ENCODE assay signal across 16 cellular contexts in genomic region chr1:109929170-109929569, GRCh38. TPM values are rescaled to one million over a fixed set of nuclear protein-coding genes. Genes with fewer than 3 reads are reported as not detected.
DNase-seq lines count a peak whose midpoint lies in the region; ATAC-seq, FAIRE-seq and TF ChIP-seq lines count a peak whose summit lies in the region.
"Had no signal": no experiment of that assay in that cellular context is flagged by ENCODE, and none has a peak within 500 bp of the region (broad histone marks: within the 10 kb centered on the region; RNA-seq: fewer than 3 reads in every experiment).

No MANE protein-coding gene starts in this region.

- peaks cover 9% of the 10 kb centered on the region for H3K27me3 Mint-ChIP-seq in astrocyte (ENCODE audit: low read depth, unreplicated experiment)
- H3K27me3 Mint-ChIP-seq: activated CD8-positive, alpha-beta T cell treated with anti-CD3 and anti-CD28 coated beads for 36 hours; CD4-positive, alpha-beta memory T cell had no signal

- H3K79me2 ChIP-seq in astrocyte (ENCODE audit: insufficient read depth, low read length), result no peaks in the 10 kb centered on the region

- H2AFZ ChIP-seq in astrocyte (ENCODE audit: low read depth, low read length), result no peak overlapping the region

- H3K4me3 ChIP-seq in astrocyte (ENCODE audit: insufficient read depth, low read depth, low read length) (no peak overlapping the region), right atrium auricular region (no peak overlapping the region), psoas muscle (no peak overlapping the region), transverse colon (no peak overlapping the region)

- H3K4me1 Mint-ChIP-seq in astrocyte (ENCODE audit: low read depth, unreplicated experiment), result peaks cover 37% of the 10 kb centered on the region

- in situ Hi-C loops in transverse colon (cut with MboI; ENCODE audit: low pct_ligation_motif_present in 1 of 4, low pct_unique_long_range_greater_than_20kb in 1 of 4, low sequenced_read_pairs in 3 of 4), result loop anchor here in 1 of 4 donors (5.0 kb wide), 1 partner anchor 53 kb away; the partner anchor contains the start of gene AHCYL1

- no peaks in the 10 kb centered on the region for H3K9me3 ChIP-seq in astrocyte (ENCODE audit: insufficient read depth, low read depth, low read length)
- H3K9me3 ChIP-seq in right atrium auricular region, result no peaks in the 10 kb centered on the region
- H3K9me3 ChIP-seq in psoas muscle, result no peaks in the 10 kb centered on the region
- no peaks in the 10 kb centered on the region for H3K9me3 ChIP-seq in transverse colon

- no peak overlapping the region for H3K4me3 Mint-ChIP-seq in astrocyte (ENCODE audit: unreplicated experiment)
- H3K4me3 Mint-ChIP-seq: activated CD8-positive, alpha-beta T cell treated with anti-CD3 and anti-CD28 coated beads for 36 hours; CD4-positive, alpha-beta memory T cell; nephron progenitor cell had no signal

- TF ChIP-seq CTCF in astrocyte (IDR thresholded peaks at IDR 0.05; ENCODE audit: insufficient read depth, low read depth, low read length) (no peak), right atrium auricular region (IDR thresholded peaks at IDR 0.05) (no peak), psoas muscle (IDR thresholded peaks at IDR 0.05) (no peak), transverse colon (IDR thresholded peaks at IDR 0.05) (no peak)

- H3K4me1 ChIP-seq in astrocyte (ENCODE audit: insufficient read depth, low read length) (peaks cover 29% of the 10 kb centered on the region), right atrium auricular region (peaks cover 0 to 61% of the 10 kb centered on the region in 2 donors), psoas muscle (peaks cover 27% of the 10 kb centered on the region), transverse colon (peaks cover 32 to 71% (median 46%) of the 10 kb centered on the region in 4 donors)

- peaks cover 34% of the 10 kb centered on the region for H3K36me3 Mint-ChIP-seq in astrocyte (ENCODE audit: low read depth, unreplicated experiment)

- H3K27ac ChIP-seq in astrocyte (ENCODE audit: low read depth, low read length) (no peak overlapping the region), right atrium auricular region (peak overlapping the region; percentile 72 to 74), psoas muscle (peak overlapping the region; percentile 43), transverse colon (peak overlapping the region; percentile 56 to 85 (median 74))

- no peak overlapping the region for H3K27ac Mint-ChIP-seq in astrocyte (ENCODE audit: unreplicated experiment)
- H3K27ac Mint-ChIP-seq: activated CD8-positive, alpha-beta T cell treated with anti-CD3 and anti-CD28 coated beads for 36 hours; nephron progenitor cell had no signal

- WGBS in psoas muscle, 3 donors, result 87 to 91% (median 89%) methylated on average over 11 of the region's 11 CpGs
- WGBS in transverse colon (ENCODE audit: low coverage in 1 of 2), 2 donors, result 95% methylated on average over 11 of the region's 11 CpGs; no CpG with 5 or more reads in 1 of the 2 donors

- DNase-seq in astrocyte (ENCODE audit: low read depth) (no peak), right atrium auricular region (ENCODE audit: low spot score) (no peak), psoas muscle (no peak), transverse colon (no peak), cerebellar cortex (ENCODE audit: low spot score) (no peak), mucosa of gallbladder (ENCODE audit: low spot score) (no peak)
- no peak for DNase-seq in stimulated activated CD4-positive, alpha-beta T cell treated with anti-CD3 and anti-CD28 coated beads, Interleukin-1b, Interleukin-23, amount 100 ng/mL, for 48 hours
- DNase-seq: activated CD8-positive, alpha-beta T cell treated with anti-CD3 and anti-CD28 coated beads for 36 hours; CD4-positive, alpha-beta memory T cell; effector memory CD4-positive, alpha-beta T cell; NCI-H2029 treated with DMSO at 0.1 percent for 48 hours; NCI-H748 treated with DMSO at 0.1 percent for 48 hours; nephron progenitor cell had no signal

- peaks cover 13% of the 10 kb centered on the region for H3K9me3 Mint-ChIP-seq in astrocyte (ENCODE audit: unreplicated experiment)
- H3K9me3 Mint-ChIP-seq: activated CD8-positive, alpha-beta T cell treated with anti-CD3 and anti-CD28 coated beads for 36 hours; activated T-helper 2 cell treated with anti-CD3 and anti-CD28 coated beads, Interferon-gamma antibody, Interleukin-2, Interleukin-4, amounts not matched to agents 10 μg/mL and 5 μg/mL and 100 μg/mL, durations not matched to agents 14 hours and 24 hours and 36 hours; CD4-positive, alpha-beta memory T cell; nephron progenitor cell had no signal

- H3K36me3 ChIP-seq in astrocyte (ENCODE audit: insufficient read depth, low read length) (peaks cover 3% of the 10 kb centered on the region), right atrium auricular region (peaks cover 40% of the 10 kb centered on the region), psoas muscle (ENCODE audit: insufficient read depth in 1 of 2, low read depth in 1 of 2) (peaks cover 0 to 50% of the 10 kb centered on the region in 2 donors), transverse colon (no peaks in the 10 kb centered on the region)

- no peak overlapping the region for H3K9ac ChIP-seq in astrocyte (ENCODE audit: low read length)

- no peak for ATAC-seq in psoas muscle
- ATAC-seq in SK-N-SH treated with all-trans-retinoic acid at 6 μM for 48 hours, result no peak
- ATAC-seq: activated CD8-positive, alpha-beta T cell treated with anti-CD3 and anti-CD28 coated beads for 36 hours had no signal

- TF ChIP-seq POLR2A in transverse colon (IDR thresholded peaks at IDR 0.05), result no peak

- no peak for TF ChIP-seq EP300 in transverse colon (IDR thresholded peaks at IDR 0.05; ENCODE audit: low read depth)

- H3K4me2 ChIP-seq in astrocyte (ENCODE audit: low read length), result peak overlapping the region; percentile 35

- FAIRE-seq in astrocyte (lab: Jason Lieb, UNC), result no peak
- FAIRE-seq: HTR-8/SVneo had no signal

- no peaks in the 10 kb centered on the region for H4K20me1 ChIP-seq in astrocyte (ENCODE audit: insufficient read depth, low read length)

- H3K27me3 ChIP-seq in astrocyte (ENCODE audit: insufficient read depth, low read length), result no peaks in the 10 kb centered on the region
- H3K27me3 ChIP-seq in right atrium auricular region, result no peaks in the 10 kb centered on the region
- no peaks in the 10 kb centered on the region for H3K27me3 ChIP-seq in psoas muscle (ENCODE audit: insufficient read depth in 3 of 3, low read length in 2 of 3)
- no peaks in the 10 kb centered on the region for H3K27me3 ChIP-seq in transverse colon

- intact Hi-C loops in psoas muscle (cut with DNase I), result no loop called here
- intact Hi-C loops in transverse colon (cut with DNase I; ENCODE audit: low total_unique reads), result loop anchor here (10.0 kb wide), 1 partner anchor 56 kb away; the partner anchor contains the start of gene AHCYL1

TF ChIP-seq in SK-N-SH treated with all-trans-retinoic acid at 6 μM for 48 hours, 23 proteins besides CTCF, POLR2A, EP300 and RAD21:
- TF ChIP-seq ZNF8 (CRISPR knock-in tag; IDR thresholded peaks at IDR 0.05) (no peak), CSRNP3 (CRISPR knock-in tag; IDR thresholded peaks at IDR 0.05) (no peak), CSDC2 (CRISPR knock-in tag; IDR thresholded peaks at IDR 0.05) (no peak), ZFP30 (CRISPR knock-in tag; IDR thresholded peaks at IDR 0.05) (no peak), TOX (CRISPR knock-in tag; IDR thresholded peaks at IDR 0.05; ENCODE audit: borderline replicate concordance) (no peak), ZNF70 (CRISPR knock-in tag; IDR thresholded peaks at IDR 0.05) (no peak), RARB (CRISPR knock-in tag; IDR thresholded peaks at IDR 0.05) (no peak), BACH2 (CRISPR knock-in tag; IDR thresholded peaks at IDR 0.05; ENCODE audit: borderline replicate concordance) (no peak), ZC3H10 (CRISPR knock-in tag; IDR thresholded peaks at IDR 0.05) (no peak)
TF ChIP-seq in SK-N-SH treated with all-trans-retinoic acid at 6 μM for 48 hours: peak in this region for 0.

RNA-seq across cellular contexts. Expression of gene CSF1, which starts 18.5 kb away (rescaled TPM):
- 12.3 and 17.5 TPM in 2 replicates for total RNA-seq in astrocyte
- total RNA-seq in right atrium auricular region, result 10 to 100 TPM; 31.4 to 48.4 TPM
- 10 to 100 TPM in 3 of 4 donors, 1 to 10 TPM in 1; 7.9 to 14.7 (median 10.6) TPM for total RNA-seq in psoas muscle
- polyA plus RNA-seq in psoas muscle, result 10 to 100 TPM in 1 of 3 donors, 1 to 10 TPM in 2; 3.7 to 13.8 (median 6.3) TPM
- total RNA-seq in transverse colon, result 10 to 100 TPM in 3 of 4 donors, 1 to 10 TPM in 1; 9.7 to 63.1 (median 14.4) TPM
- 184 TPM for total RNA-seq in mucosa of gallbladder

RNA-seq across cellular contexts. Expression of gene AHCYL1, which starts 55.4 kb away (rescaled TPM):
- total RNA-seq in astrocyte (60.5 and 64.3 TPM in 2 replicates), right atrium auricular region (10 to 100 TPM; 28.7 to 36.9 TPM), psoas muscle (100 to 1,000 TPM in 1 of 4 donors, 10 to 100 TPM in 3; 60.2 to 128 (median 88.9) TPM), transverse colon (10 to 100 TPM; 31.8 to 71.5 (median 51.3) TPM), mucosa of gallbladder (166 TPM)
- 10 to 100 TPM; 42.5 to 47.2 (median 46.2) TPM for polyA plus RNA-seq in psoas muscle
